ENCODE assay signal across 35 cellular contexts in the genomic region with DNA sequence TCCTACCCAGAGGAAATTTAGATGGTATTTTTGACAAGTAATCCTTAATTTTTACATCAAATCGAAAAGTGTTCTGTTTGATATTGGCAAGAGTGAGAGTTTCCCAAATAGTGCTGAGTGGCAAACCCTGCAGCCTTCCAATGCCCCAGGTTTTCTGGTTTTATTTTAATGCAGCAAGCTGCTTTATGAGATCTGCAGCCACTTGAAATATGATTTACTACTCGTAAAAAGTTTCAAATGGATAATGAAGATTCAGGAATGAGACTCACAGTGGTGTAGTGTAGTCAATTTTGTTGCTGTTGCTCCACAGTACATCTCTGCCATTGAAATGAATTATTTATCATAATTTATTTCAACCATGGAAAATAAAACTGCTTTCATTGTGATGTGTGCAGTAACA.
"Had no signal": no experiment of that assay in that cellular context is flagged by ENCODE, and none has a peak within 500 bp of the region (broad histone marks: within the 10 kb centered on the region; RNA-seq: fewer than 3 reads in every experiment).

No MANE protein-coding gene starts in this region.

- H3K36me3 ChIP-seq: MG63 had no signal

- H3K9me3 ChIP-seq: MG63 had no signal

- DNase-seq: Karpas-422, Kasumi-1, MG63, MM.1S, MV-4-11, NCI-H1048, NCI-H1092, NCI-H1092 treated with DMSO at 0.1 percent for 48 hours, NCI-H1105, NCI-H1105 treated with DMSO at 0.1 percent for 48 hours, NCI-H1417, NCI-H1417 treated with DMSO at 0.1 percent for 48 hours, NCI-H1436, NCI-H1436 treated with DMSO at 0.1 percent for 48 hours, NCI-H146, NCI-H1694, NCI-H1694 treated with DMSO at 0.1 percent for 48 hours, NCI-H187, NCI-H187 treated with DMSO at 0.1 percent for 48 hours, NCI-H1930, NCI-H2029, NCI-H2029 treated with DMSO at 0.1 percent for 48 hours, NCI-H2081, NCI-H2081 treated with DMSO at 0.1 percent for 48 hours, NCI-H2107, NCI-H2171, NCI-H2171 treated with DMSO at 0.1 percent for 48 hours, NCI-H2227 treated with DMSO at 0.1 percent for 48 hours, NCI-H226, NCI-H345, NCI-H446, NCI-H446 treated with DMSO at 0.1 percent for 48 hours, NCI-H510A, NCI-H510A treated with DMSO at 0.1 percent for 48 hours, NCI-H524 had no signal

- H3K4me3 ChIP-seq: MG63 had no signal
